In genomic region chr2:114350186-114350725, GRCh38 we compare ENCODE assay signal across 31 cellular contexts.
"Had no signal": no experiment of that assay in that cellular context is flagged by ENCODE, and none has a peak within 500 bp of the region (broad histone marks: within the 10 kb centered on the region; RNA-seq: fewer than 3 reads in every experiment).

No MANE protein-coding gene starts in this region.

- H2AFZ ChIP-seq: PC-9 had no signal

- H3K27me3 ChIP-seq: SJSA1 had no signal

- ATAC-seq: Panc1 had no signal

- H3K9ac ChIP-seq: SK-N-SH had no signal

- H3K4me3 ChIP-seq: PC-9, SJSA1 had no signal

- H3K4me1 ChIP-seq: SJSA1 had no signal

- H3K27ac ChIP-seq: PC-9, SJSA1 had no signal

- FAIRE-seq: RCC 7860 had no signal

- DNase-seq: Karpas-422, NCI-H1048, NCI-H1092 treated with DMSO at 0.1 percent for 48 hours, NCI-H1105 treated with DMSO at 0.1 percent for 48 hours, NCI-H1417, NCI-H1436, NCI-H146, NCI-H1694, NCI-H187, NCI-H1930, NCI-H2029 treated with DMSO at 0.1 percent for 48 hours, NCI-H2081 treated with DMSO at 0.1 percent for 48 hours, NCI-H2107, NCI-H2171, NCI-H226, NCI-H446 treated with DMSO at 0.1 percent for 48 hours, NCI-H510A, NCI-H524, NCI-H526, NCI-H69, NCI-H748 treated with DMSO at 0.1 percent for 48 hours, NCI-H82, PC-9, Right ventricle myocardium superior, SHP77 treated with DMSO at 0.1 percent for 48 hours, SK-N-SH, SW 1271, T-helper 1 cell had no signal

- H3K9me3 ChIP-seq: SJSA1, SK-N-SH had no signal

- H3K4me2 ChIP-seq: PC-9, SK-N-SH had no signal

- H3K36me3 ChIP-seq: SJSA1 had no signal
